ENCODE assay signal across 1 cellular context in the genomic region with DNA sequence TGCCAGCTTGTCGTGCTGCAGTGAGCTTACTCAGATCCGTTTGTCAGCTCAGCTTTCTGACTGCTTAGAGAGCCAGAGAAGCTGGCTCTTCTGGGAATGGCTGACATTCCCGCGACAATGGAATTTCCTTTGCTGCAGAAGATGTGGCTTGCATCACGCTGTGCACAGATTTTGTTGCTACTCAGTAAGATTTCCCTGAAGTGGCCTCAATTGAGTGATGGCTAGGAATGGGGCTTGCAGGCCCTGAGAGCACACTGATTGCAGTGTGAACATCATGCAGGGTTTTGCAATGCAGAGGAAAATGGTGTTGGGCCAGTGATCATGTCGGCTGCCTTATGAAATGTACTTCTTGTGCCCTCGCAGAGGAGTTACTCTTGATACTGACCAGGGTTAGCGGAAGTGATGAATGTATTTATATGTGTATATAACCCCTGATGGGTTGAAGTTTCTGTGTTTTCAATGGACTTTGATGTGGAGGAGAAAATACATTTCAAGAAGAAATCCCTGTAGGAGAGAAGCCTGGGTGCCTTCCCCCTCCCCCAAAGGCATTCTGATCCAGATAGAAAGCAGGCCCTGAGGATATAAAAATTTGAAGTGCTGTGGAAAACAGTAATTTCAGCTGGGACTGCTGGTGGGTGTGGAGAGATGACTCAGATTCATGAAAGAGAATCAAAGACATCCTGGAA.
TF ChIP-seq lines count a peak whose summit lies in the region.

No MANE protein-coding gene starts in this region.

TF ChIP-seq in SK-N-SH, 30 proteins besides CTCF, POLR2A, EP300 and RAD21 (continued from another document):
- TF ChIP-seq, protein P1, sequence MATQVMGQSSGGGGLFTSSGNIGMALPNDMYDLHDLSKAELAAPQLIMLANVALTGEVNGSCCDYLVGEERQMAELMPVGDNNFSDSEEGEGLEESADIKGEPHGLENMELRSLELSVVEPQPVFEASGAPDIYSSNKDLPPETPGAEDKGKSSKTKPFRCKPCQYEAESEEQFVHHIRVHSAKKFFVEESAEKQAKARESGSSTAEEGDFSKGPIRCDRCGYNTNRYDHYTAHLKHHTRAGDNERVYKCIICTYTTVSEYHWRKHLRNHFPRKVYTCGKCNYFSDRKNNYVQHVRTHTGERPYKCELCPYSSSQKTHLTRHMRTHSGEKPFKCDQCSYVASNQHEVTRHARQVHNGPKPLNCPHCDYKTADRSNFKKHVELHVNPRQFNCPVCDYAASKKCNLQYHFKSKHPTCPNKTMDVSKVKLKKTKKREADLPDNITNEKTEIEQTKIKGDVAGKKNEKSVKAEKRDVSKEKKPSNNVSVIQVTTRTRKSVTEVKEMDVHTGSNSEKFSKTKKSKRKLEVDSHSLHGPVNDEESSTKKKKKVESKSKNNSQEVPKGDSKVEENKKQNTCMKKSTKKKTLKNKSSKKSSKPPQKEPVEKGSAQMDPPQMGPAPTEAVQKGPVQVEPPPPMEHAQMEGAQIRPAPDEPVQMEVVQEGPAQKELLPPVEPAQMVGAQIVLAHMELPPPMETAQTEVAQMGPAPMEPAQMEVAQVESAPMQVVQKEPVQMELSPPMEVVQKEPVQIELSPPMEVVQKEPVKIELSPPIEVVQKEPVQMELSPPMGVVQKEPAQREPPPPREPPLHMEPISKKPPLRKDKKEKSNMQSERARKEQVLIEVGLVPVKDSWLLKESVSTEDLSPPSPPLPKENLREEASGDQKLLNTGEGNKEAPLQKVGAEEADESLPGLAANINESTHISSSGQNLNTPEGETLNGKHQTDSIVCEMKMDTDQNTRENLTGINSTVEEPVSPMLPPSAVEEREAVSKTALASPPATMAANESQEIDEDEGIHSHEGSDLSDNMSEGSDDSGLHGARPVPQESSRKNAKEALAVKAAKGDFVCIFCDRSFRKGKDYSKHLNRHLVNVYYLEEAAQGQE (IDR thresholded peaks at IDR 0.05; ENCODE audit: low read depth, low read length), result no peak
- TF ChIP-seq GABPA (IDR thresholded peaks at IDR 0.05; ENCODE audit: low read depth) (no peak), FOXM1 (IDR thresholded peaks at IDR 0.05; ENCODE audit: low read depth) (no peak), TAF1 (IDR thresholded peaks at IDR 0.05; ENCODE audit: borderline replicate concordance, low read depth, low read length) (no peak), YY1 (IDR thresholded peaks at IDR 0.05; ENCODE audit: low read depth) (peak; percentile 48; the same call in 1 of the 2 replicates), GATA2 (CRISPR knock-in tag; IDR thresholded peaks at IDR 0.05) (no peak), FOSL2 (IDR thresholded peaks at IDR 0.05; ENCODE audit: borderline replicate concordance, low read depth) (peak; percentile 17; the same call in 1 of the 2 replicates), JUND (IDR thresholded peaks at IDR 0.05) (peak; percentile 60; the same call in 1 of the 2 replicates), ELF1 (IDR thresholded peaks at IDR 0.05) (no peak), RCOR1 (IDR thresholded peaks at IDR 0.05; ENCODE audit: low read length) (no peak), NFIC (IDR thresholded peaks at IDR 0.05; ENCODE audit: borderline replicate concordance) (0 out of 2 replicates have a peak, but pooled peaks have one; percentile 10), RFX5 (IDR thresholded peaks at IDR 0.05; ENCODE audit: low read length) (no peak)
- TF ChIP-seq, protein P2, sequence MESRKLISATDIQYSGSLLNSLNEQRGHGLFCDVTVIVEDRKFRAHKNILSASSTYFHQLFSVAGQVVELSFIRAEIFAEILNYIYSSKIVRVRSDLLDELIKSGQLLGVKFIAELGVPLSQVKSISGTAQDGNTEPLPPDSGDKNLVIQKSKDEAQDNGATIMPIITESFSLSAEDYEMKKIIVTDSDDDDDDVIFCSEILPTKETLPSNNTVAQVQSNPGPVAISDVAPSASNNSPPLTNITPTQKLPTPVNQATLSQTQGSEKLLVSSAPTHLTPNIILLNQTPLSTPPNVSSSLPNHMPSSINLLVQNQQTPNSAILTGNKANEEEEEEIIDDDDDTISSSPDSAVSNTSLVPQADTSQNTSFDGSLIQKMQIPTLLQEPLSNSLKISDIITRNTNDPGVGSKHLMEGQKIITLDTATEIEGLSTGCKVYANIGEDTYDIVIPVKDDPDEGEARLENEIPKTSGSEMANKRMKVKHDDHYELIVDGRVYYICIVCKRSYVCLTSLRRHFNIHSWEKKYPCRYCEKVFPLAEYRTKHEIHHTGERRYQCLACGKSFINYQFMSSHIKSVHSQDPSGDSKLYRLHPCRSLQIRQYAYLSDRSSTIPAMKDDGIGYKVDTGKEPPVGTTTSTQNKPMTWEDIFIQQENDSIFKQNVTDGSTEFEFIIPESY (IDR thresholded peaks at IDR 0.05; ENCODE audit: borderline replicate concordance, low read depth), result no peak
- TF ChIP-seq, protein P3, sequence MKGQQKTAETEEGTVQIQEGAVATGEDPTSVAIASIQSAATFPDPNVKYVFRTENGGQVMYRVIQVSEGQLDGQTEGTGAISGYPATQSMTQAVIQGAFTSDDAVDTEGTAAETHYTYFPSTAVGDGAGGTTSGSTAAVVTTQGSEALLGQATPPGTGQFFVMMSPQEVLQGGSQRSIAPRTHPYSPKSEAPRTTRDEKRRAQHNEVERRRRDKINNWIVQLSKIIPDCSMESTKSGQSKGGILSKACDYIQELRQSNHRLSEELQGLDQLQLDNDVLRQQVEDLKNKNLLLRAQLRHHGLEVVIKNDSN (IDR thresholded peaks at IDR 0.05; ENCODE audit: borderline replicate concordance, low read depth), result no peak
TF ChIP-seq in SK-N-SH: peak in this region for 6.
